ENCODE assay signal across 17 cellular contexts in genomic region chr10:83301732-83302131, GRCh38.
DNase-seq lines count a peak whose midpoint lies in the region; ATAC-seq, FAIRE-seq and TF ChIP-seq lines count a peak whose summit lies in the region.
"Had no signal": no experiment of that assay in that cellular context is flagged by ENCODE, and none has a peak within 500 bp of the region (broad histone marks: within the 10 kb centered on the region; RNA-seq: fewer than 3 reads in every experiment).

No MANE protein-coding gene starts in this region.

- H3K79me2 ChIP-seq in mammary epithelial cell (ENCODE audit: insufficient read depth, low read length), result no peaks in the 10 kb centered on the region

- FAIRE-seq in bronchial epithelial cell (lab: Jason Lieb, UNC), result no peak
- FAIRE-seq: G401.6, GM12891 had no signal

- no peaks in the 10 kb centered on the region for H3K4me1 Mint-ChIP-seq in MCF 10A (ENCODE audit: insufficient read depth, unreplicated experiment)
- H3K4me1 Mint-ChIP-seq: B cell had no signal

- H3K27me3 ChIP-seq in mammary epithelial cell (ENCODE audit: insufficient read depth, low read length) (no peaks in the 10 kb centered on the region), bronchial epithelial cell (ENCODE audit: control insufficient read depth, insufficient read depth, low read length) (no peaks in the 10 kb centered on the region), foreskin keratinocyte (no peaks in the 10 kb centered on the region), right lobe of liver (no peaks in the 10 kb centered on the region)
- H3K27me3 ChIP-seq: BLaER1 treated with 17β-estradiol and CSF1 and Interleukin-3, amounts not matched to agents 10 nM and 100 nM had no signal

- 47% methylated on average over 2 of the region's 2 CpGs for WGBS in mammary epithelial cell (ENCODE audit: low coverage, missing lambda C conversion rate)
- WGBS in right lobe of liver (ENCODE audit: insufficient coverage, low coverage, low lambda C conversion rate, missing lambda C conversion rate), result 94% methylated on average over 2 of the region's 2 CpGs

- BruUV-seq in mammary epithelial cell (replicated peaks; lab: Mats Ljungman, UMichigan), result no TSS peak
- no TSS peak for BruUV-seq in MCF 10A (replicated peaks; lab: Mats Ljungman, UMichigan)

- DNase-seq in mammary epithelial cell (peak; percentile 87), MCF 10A (ENCODE audit: unreplicated experiment) (no peak), bronchial epithelial cell (ENCODE audit: low read depth) (peak; percentile 90), foreskin keratinocyte (peak; percentile 89 to 95), right lobe of liver (no peak), SIG-M5 (lab: John Stamatoyannopoulos, UW) (no peak), SW 1271 (lab: John Stamatoyannopoulos, UW) (no peak)
- DNase-seq: Calu3; CD8-positive, alpha-beta T cell; GM23248; H7; HFFc6 had no signal

- H3K27ac ChIP-seq in mammary epithelial cell (ENCODE audit: insufficient read depth, low read depth, low read length) (no peak overlapping the region), foreskin keratinocyte (no peak overlapping the region), right lobe of liver (no peak overlapping the region)
- H3K27ac ChIP-seq: BLaER1 treated with 17β-estradiol and CSF1 and Interleukin-3, amounts not matched to agents 10 nM and 100 nM; GM23248 had no signal

- no peak overlapping the region for H2AFZ ChIP-seq in mammary epithelial cell (ENCODE audit: low read depth, low read length)
- H2AFZ ChIP-seq: GM23248 had no signal

- H3K9ac ChIP-seq in mammary epithelial cell (ENCODE audit: insufficient read depth, low read length), result no peak overlapping the region
- H3K9ac ChIP-seq: BLaER1 treated with 17β-estradiol and CSF1 and Interleukin-3, amounts not matched to agents 10 nM and 100 nM; GM23248 had no signal

- TF ChIP-seq CTCF in mammary epithelial cell (conservative IDR thresholded peaks at IDR 0.05 in 1 of 2, IDR thresholded peaks at IDR 0.05 in 1 of 2; ENCODE audit: extremely low read depth in 1 of 2, insufficient read depth in 1 of 2, low read depth in 1 of 2, low read length in 2 of 2), result no peak
- no peak for TF ChIP-seq CTCF in MCF 10A (IDR thresholded peaks at IDR 0.05; ENCODE audit: unreplicated experiment)
- no peak for TF ChIP-seq CTCF in bronchial epithelial cell (IDR thresholded peaks at IDR 0.05; ENCODE audit: insufficient read depth, low read length, severe bottlenecking)
- peak; percentile 26 for TF ChIP-seq CTCF in foreskin keratinocyte (conservative IDR thresholded peaks at IDR 0.05)
- no peak for TF ChIP-seq CTCF in right lobe of liver (IDR thresholded peaks at IDR 0.05)

- intact Hi-C loops in mammary epithelial cell (cut with micrococcal nuclease), result no loop called here
- intact Hi-C loops in MCF 10A (cut with micrococcal nuclease), result no loop called here
- intact Hi-C loops in right lobe of liver (cut with DNase I), result no loop called here

- peak overlapping the region; percentile 52 for H3K4me2 ChIP-seq in mammary epithelial cell (ENCODE audit: insufficient read depth, low read depth, low read length)
- H3K4me2 ChIP-seq: BLaER1 treated with 17β-estradiol and CSF1 and Interleukin-3, amounts not matched to agents 10 nM and 100 nM had no signal

- H3K4me3 ChIP-seq in mammary epithelial cell (replicated peaks in 1 of 3; ENCODE audit: insufficient read depth in 1 of 3, low read depth in 2 of 3, low read length in 3 of 3) (no peak overlapping the region), bronchial epithelial cell (ENCODE audit: low read depth, low read length) (no peak overlapping the region), right lobe of liver (no peak overlapping the region)
- H3K4me3 ChIP-seq: BLaER1 treated with 17β-estradiol and CSF1 and Interleukin-3, amounts not matched to agents 10 nM and 100 nM; GM23248 had no signal

- H3K4me3 Mint-ChIP-seq in MCF 10A (ENCODE audit: unreplicated experiment), result no peak overlapping the region
- H3K4me3 Mint-ChIP-seq: B cell; CD8-positive, alpha-beta T cell; HFFc6 had no signal

- CTCF ChIA-PET in mammary epithelial cell (lab: Charles Lee; ENCODE audit: low non-redundant PET) (interaction anchor here (0.6 kb wide), 1 partner anchor 65 kb away, joined by 3 read pairs; no protein-coding TSS in a partner anchor), MCF 10A (lab: Yijun Ruan, JAX) (no interaction called here)

- H3K9me3 Mint-ChIP-seq in MCF 10A (ENCODE audit: unreplicated experiment), result no peaks in the 10 kb centered on the region

- ATAC-seq in foreskin keratinocyte (peak; percentile 87), right lobe of liver (no peak)
- ATAC-seq: CD8-positive, alpha-beta T cell; HCT116 had no signal

- POLR2A ChIA-PET in MCF 10A (lab: Yijun Ruan, JAX), result no interaction called here

- H4K20me1 ChIP-seq in mammary epithelial cell (ENCODE audit: insufficient read depth, low read length), result no peaks in the 10 kb centered on the region
- H4K20me1 ChIP-seq: BLaER1 treated with 17β-estradiol and CSF1 and Interleukin-3, amounts not matched to agents 10 nM and 100 nM had no signal

- no peaks in the 10 kb centered on the region for H3K36me3 ChIP-seq in mammary epithelial cell (ENCODE audit: insufficient read depth, low read length)
- H3K36me3 ChIP-seq in bronchial epithelial cell (ENCODE audit: control insufficient read depth, insufficient read depth, low read length), result no peaks in the 10 kb centered on the region
- H3K36me3 ChIP-seq in right lobe of liver, result no peaks in the 10 kb centered on the region
- H3K36me3 ChIP-seq: BLaER1 treated with 17β-estradiol and CSF1 and Interleukin-3, amounts not matched to agents 10 nM and 100 nM had no signal

- dilution Hi-C loops in mammary epithelial cell (cut with HindIII; ENCODE audit: low sequenced_read_pairs), result no loop called here

- H3K4me1 ChIP-seq in mammary epithelial cell (ENCODE audit: insufficient read depth, low read length), result peaks cover 10% of the 10 kb centered on the region
- H3K4me1 ChIP-seq in foreskin keratinocyte, result no peaks in the 10 kb centered on the region
- H3K4me1 ChIP-seq in right lobe of liver, result no peaks in the 10 kb centered on the region
- H3K4me1 ChIP-seq: BLaER1 treated with 17β-estradiol and CSF1 and Interleukin-3, amounts not matched to agents 10 nM and 100 nM had no signal

- H3K9me3 ChIP-seq in mammary epithelial cell (replicated peaks; ENCODE audit: insufficient read depth, low read length) (no peaks in the 10 kb centered on the region), right lobe of liver (no peaks in the 10 kb centered on the region)
- H3K9me3 ChIP-seq: BLaER1 treated with 17β-estradiol and CSF1 and Interleukin-3, amounts not matched to agents 10 nM and 100 nM had no signal

- H3K36me3 Mint-ChIP-seq in MCF 10A (ENCODE audit: insufficient read depth, unreplicated experiment), result no peaks in the 10 kb centered on the region
- H3K36me3 Mint-ChIP-seq: CD8-positive, alpha-beta T cell had no signal

- no peak for TF ChIP-seq POLR2A in right lobe of liver (IDR thresholded peaks at IDR 0.05)

- H3K27me3 Mint-ChIP-seq in MCF 10A (ENCODE audit: insufficient read depth, unreplicated experiment), result no peaks in the 10 kb centered on the region
- H3K27me3 Mint-ChIP-seq: B cell had no signal

- in situ Hi-C loops in mammary epithelial cell (cut with MboI; ENCODE audit: low sequenced_read_pairs in 2 of 2), result no loop called here

- H3K27ac Mint-ChIP-seq in MCF 10A (ENCODE audit: low read depth, unreplicated experiment), result no peak overlapping the region
- H3K27ac Mint-ChIP-seq: B cell; CD8-positive, alpha-beta T cell; HFFc6 had no signal

Comparison
In these comparisons a context has a peak if more than half of its experiments do, and no peak if none do; other contexts are left out.
1. DNase-seq: peak in mammary epithelial cell (single experiment), bronchial epithelial cell (single experiment) and foreskin keratinocyte (2 of 2); none in MCF 10A (single experiment), right lobe of liver (0 of 3), SIG-M5 (single experiment) and SW 1271 (0 of 2).